In genomic region chr1:114269539-114269938, GRCh38 we compare ENCODE assay signal across 16 cellular contexts.
DNase-seq lines count a peak whose midpoint lies in the region; ATAC-seq and TF ChIP-seq lines count a peak whose summit lies in the region.
"Had no signal": no experiment of that assay in that cellular context is flagged by ENCODE, and none has a peak within 500 bp of the region (broad histone marks: within the 10 kb centered on the region; RNA-seq: fewer than 3 reads in every experiment).

No MANE protein-coding gene starts in this region.

- H3K4me1 Mint-ChIP-seq in immature natural killer cell (peaks cover 25 to 27% of the 10 kb centered on the region in 2 donors), nephron (peaks cover 3% of the 10 kb centered on the region)
- H3K4me1 Mint-ChIP-seq: B cell; CD4-positive, CD25-positive, alpha-beta regulatory T cell had no signal

- peaks cover 0 to 10% (median 9%) of the 10 kb centered on the region in 3 donors for H3K36me3 Mint-ChIP-seq in immature natural killer cell
- no peaks in the 10 kb centered on the region for H3K36me3 Mint-ChIP-seq in nephron (ENCODE audit: low read depth)
- H3K36me3 Mint-ChIP-seq: CD4-positive, CD25-positive, alpha-beta regulatory T cell; CD8-positive, alpha-beta T cell had no signal

- peak overlapping the region in 3 of 6 donors; percentile 18 to 77 (median 18) for H3K27ac Mint-ChIP-seq in immature natural killer cell
- H3K27ac Mint-ChIP-seq in nephron = peak overlapping the region in 2 of 3 experiments; percentile 59 to 77
- H3K27ac Mint-ChIP-seq: B cell; CD4-positive, CD25-positive, alpha-beta regulatory T cell; CD8-positive, alpha-beta T cell had no signal

- peaks cover 0 to 7% (median 7%) of the 10 kb centered on the region in 3 donors for H3K27me3 Mint-ChIP-seq in immature natural killer cell (ENCODE audit: low read depth in 3 of 3)
- no peaks in the 10 kb centered on the region for H3K27me3 Mint-ChIP-seq in nephron (ENCODE audit: low read depth)

- DNase-seq in DMS53 (lab: John Stamatoyannopoulos, UW) (peak; percentile 6), DMS53 treated with DMSO at 0.1 percent for 48 hours (lab: John Stamatoyannopoulos, UW; ENCODE audit: unreplicated experiment) (no peak), immature natural killer cell (no peak), erythroblast (lab: John Stamatoyannopoulos, UW) (no peak)
- DNase-seq: Caco-2; CD4-positive, CD25-positive, alpha-beta regulatory T cell; CD8-positive, alpha-beta T cell; DMS153; DMS79 treated with DMSO at 0.1 percent for 48 hours; GF-D8; GM23248; H7; HCEC 1CT had no signal

- no peak for ATAC-seq in GM21367 (IDR thresholded peaks at IDR 0.05; ENCODE audit: unreplicated experiment)
- ATAC-seq: CD8-positive, alpha-beta T cell had no signal

- H3K4me3 Mint-ChIP-seq in immature natural killer cell (peak overlapping the region; percentile 32 to 64 (median 53)), nephron (no peak overlapping the region)
- H3K4me3 Mint-ChIP-seq: B cell; CD4-positive, CD25-positive, alpha-beta regulatory T cell; CD8-positive, alpha-beta T cell had no signal

- no peak for TF ChIP-seq POLR2A in erythroblast (IDR thresholded peaks at IDR 0.05; ENCODE audit: low read length)

- H3K9me3 Mint-ChIP-seq in immature natural killer cell (peaks cover 0 to 5% (median 0%) of the 10 kb centered on the region in 6 donors), nephron (no peaks in the 10 kb centered on the region)
- H3K9me3 Mint-ChIP-seq: CD8-positive, alpha-beta T cell had no signal

- no peak for TF ChIP-seq CTCF in nephron (IDR thresholded peaks at IDR 0.05; ENCODE audit: unreplicated experiment in 3 of 3)

Comparison
In these comparisons a context has a peak if more than half of its experiments do, and no peak if none do; other contexts are left out.
1. H3K4me3 Mint-ChIP-seq: peak in immature natural killer cell (5 of 5); none in nephron (0 of 3).